In genomic region chr9:89021154-89021803, GRCh38 we compare ENCODE assay signal across 10 cellular contexts.
A peak's percentile ranks its signal among the peaks of the same experiment; 100 is the strongest.
DNase-seq lines count a peak whose midpoint lies in the region; ATAC-seq and TF ChIP-seq lines count a peak whose summit lies in the region.
"Had no signal": no experiment of that assay in that cellular context is flagged by ENCODE, and none has a peak within 500 bp of the region (broad histone marks: within the 10 kb centered on the region; RNA-seq: fewer than 3 reads in every experiment).

No MANE protein-coding gene starts in this region.

- H3K27ac Mint-ChIP-seq in stimulated activated naive B cell treated with anti-CD40 and anti-IgM and Interleukin-4, amounts not matched to agents 10 μg/mL and 1 μg/mL and 100 μg/mL, for 72 hours, result no peak overlapping the region

- H3K9me3 Mint-ChIP-seq in stimulated activated naive B cell treated with anti-CD40 and anti-IgM and Interleukin-4, amounts not matched to agents 10 μg/mL and 1 μg/mL and 100 μg/mL, for 72 hours, result peaks cover 0 to 1% of the 10 kb centered on the region in 2 donors
- H3K9me3 Mint-ChIP-seq: activated T-cell treated with anti-CD3 and anti-CD28 coated beads, Interleukin-2, amount 50 U/mL, for 4 hours had no signal

- ATAC-seq in SK-N-SH treated with all-trans-retinoic acid at 6 μM for 48 hours, result peak; percentile 86
- ATAC-seq in GM19463 (IDR thresholded peaks at IDR 0.05; ENCODE audit: unreplicated experiment), result no peak
- ATAC-seq in HG03354 (IDR thresholded peaks at IDR 0.05; ENCODE audit: poor library complexity, severe bottlenecking, unreplicated experiment), result no peak
- no peak for ATAC-seq in stimulated activated naive B cell treated with anti-CD40 and anti-IgM and Interleukin-4, amounts not matched to agents 10 μg/mL and 1 μg/mL and 100 μg/mL, for 72 hours (replicated peaks)
- ATAC-seq: activated T-cell treated with anti-CD3 and anti-CD28 coated beads, Interleukin-2, amount 50 U/mL, for 4 hours had no signal

- TF ChIP-seq CTCF in foreskin fibroblast (IDR thresholded peaks at IDR 0.05; ENCODE audit: low read depth, low read length), result no peak
- TF ChIP-seq CTCF in retinal pigment epithelial cell (conservative IDR thresholded peaks at IDR 0.05; ENCODE audit: low read depth, low read length), result no peak

- no peak overlapping the region for H3K4me3 ChIP-seq in foreskin fibroblast (ENCODE audit: low read depth in 1 of 2, low read length in 2 of 2)
- no peak overlapping the region for H3K4me3 ChIP-seq in retinal pigment epithelial cell (ENCODE audit: low read length)

- H3K4me3 Mint-ChIP-seq in stimulated activated naive B cell treated with anti-CD40 and anti-IgM and Interleukin-4, amounts not matched to agents 10 μg/mL and 1 μg/mL and 100 μg/mL, for 72 hours, result no peak overlapping the region
- H3K4me3 Mint-ChIP-seq: activated T-cell treated with anti-CD3 and anti-CD28 coated beads, Interleukin-2, amount 50 U/mL, for 4 hours had no signal

- DNase-seq in EL (peak; percentile 88), foreskin fibroblast (peak; percentile 82 to 91), retinal pigment epithelial cell (ENCODE audit: low read depth) (peak; percentile 43)
- no peak for DNase-seq in activated naive CD4-positive, alpha-beta T cell treated with Interleukin-2 at 50 U/mL for 16 hours
- no peak for DNase-seq in stimulated activated naive B cell treated with anti-CD40 and anti-IgM and Interleukin-4, amounts not matched to agents 10 μg/mL and 1 μg/mL and 100 μg/mL, for 72 hours
- DNase-seq: activated T-cell treated with anti-CD3 and anti-CD28 coated beads, Interleukin-2, amount 50 U/mL, for 4 hours; DMS79 treated with DMSO at 0.1 percent for 48 hours had no signal

- no peaks in the 10 kb centered on the region for H3K4me1 Mint-ChIP-seq in stimulated activated naive B cell treated with anti-CD40 and anti-IgM and Interleukin-4, amounts not matched to agents 10 μg/mL and 1 μg/mL and 100 μg/mL, for 72 hours

- H3K36me3 Mint-ChIP-seq in stimulated activated naive B cell treated with anti-CD40 and anti-IgM and Interleukin-4, amounts not matched to agents 10 μg/mL and 1 μg/mL and 100 μg/mL, for 72 hours, result peaks cover 0 to 4% of the 10 kb centered on the region in 2 donors

- H3K27me3 Mint-ChIP-seq in stimulated activated naive B cell treated with anti-CD40 and anti-IgM and Interleukin-4, amounts not matched to agents 10 μg/mL and 1 μg/mL and 100 μg/mL, for 72 hours, result peaks cover 4 to 36% of the 10 kb centered on the region in 2 donors

TF ChIP-seq in SK-N-SH treated with all-trans-retinoic acid at 6 μM for 48 hours, 23 proteins besides CTCF, POLR2A, EP300 and RAD21:
- no peak for TF ChIP-seq OSR1 (CRISPR knock-in tag; IDR thresholded peaks at IDR 0.05)
- TF ChIP-seq ZNF565 (CRISPR knock-in tag; conservative IDR thresholded peaks at IDR 0.05; ENCODE audit: low read depth), result no peak
- TF ChIP-seq ZFP3 (CRISPR knock-in tag; IDR thresholded peaks at IDR 0.05), result no peak
- TF ChIP-seq, protein P1, sequence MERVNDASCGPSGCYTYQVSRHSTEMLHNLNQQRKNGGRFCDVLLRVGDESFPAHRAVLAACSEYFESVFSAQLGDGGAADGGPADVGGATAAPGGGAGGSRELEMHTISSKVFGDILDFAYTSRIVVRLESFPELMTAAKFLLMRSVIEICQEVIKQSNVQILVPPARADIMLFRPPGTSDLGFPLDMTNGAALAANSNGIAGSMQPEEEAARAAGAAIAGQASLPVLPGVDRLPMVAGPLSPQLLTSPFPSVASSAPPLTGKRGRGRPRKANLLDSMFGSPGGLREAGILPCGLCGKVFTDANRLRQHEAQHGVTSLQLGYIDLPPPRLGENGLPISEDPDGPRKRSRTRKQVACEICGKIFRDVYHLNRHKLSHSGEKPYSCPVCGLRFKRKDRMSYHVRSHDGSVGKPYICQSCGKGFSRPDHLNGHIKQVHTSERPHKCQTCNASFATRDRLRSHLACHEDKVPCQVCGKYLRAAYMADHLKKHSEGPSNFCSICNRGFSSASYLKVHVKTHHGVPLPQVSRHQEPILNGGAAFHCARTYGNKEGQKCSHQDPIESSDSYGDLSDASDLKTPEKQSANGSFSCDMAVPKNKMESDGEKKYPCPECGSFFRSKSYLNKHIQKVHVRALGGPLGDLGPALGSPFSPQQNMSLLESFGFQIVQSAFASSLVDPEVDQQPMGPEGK (CRISPR knock-in tag; IDR thresholded peaks at IDR 0.05; ENCODE audit: borderline replicate concordance), result no peak
- no peak for TF ChIP-seq TCF4 (CRISPR knock-in tag; IDR thresholded peaks at IDR 0.05; ENCODE audit: borderline replicate concordance)
- TF ChIP-seq CSDC2 (CRISPR knock-in tag; IDR thresholded peaks at IDR 0.05), result no peak
- TF ChIP-seq ESRRG (CRISPR knock-in tag; IDR thresholded peaks at IDR 0.05), result no peak
- TF ChIP-seq, protein P2, sequence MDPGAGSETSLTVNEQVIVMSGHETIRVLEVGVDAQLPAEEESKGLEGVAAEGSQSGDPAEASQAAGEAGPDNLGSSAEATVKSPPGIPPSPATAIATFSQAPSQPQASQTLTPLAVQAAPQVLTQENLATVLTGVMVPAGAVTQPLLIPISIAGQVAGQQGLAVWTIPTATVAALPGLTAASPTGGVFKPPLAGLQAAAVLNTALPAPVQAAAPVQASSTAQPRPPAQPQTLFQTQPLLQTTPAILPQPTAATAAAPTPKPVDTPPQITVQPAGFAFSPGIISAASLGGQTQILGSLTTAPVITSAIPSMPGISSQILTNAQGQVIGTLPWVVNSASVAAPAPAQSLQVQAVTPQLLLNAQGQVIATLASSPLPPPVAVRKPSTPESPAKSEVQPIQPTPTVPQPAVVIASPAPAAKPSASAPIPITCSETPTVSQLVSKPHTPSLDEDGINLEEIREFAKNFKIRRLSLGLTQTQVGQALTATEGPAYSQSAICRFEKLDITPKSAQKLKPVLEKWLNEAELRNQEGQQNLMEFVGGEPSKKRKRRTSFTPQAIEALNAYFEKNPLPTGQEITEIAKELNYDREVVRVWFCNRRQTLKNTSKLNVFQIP (CRISPR knock-in tag; IDR thresholded peaks at IDR 0.05; ENCODE audit: borderline replicate concordance, low read depth), result no peak
- TF ChIP-seq BACH2 (CRISPR knock-in tag; IDR thresholded peaks at IDR 0.05; ENCODE audit: borderline replicate concordance), result no peak
- no peak for TF ChIP-seq ZNF8 (CRISPR knock-in tag; IDR thresholded peaks at IDR 0.05)
- TF ChIP-seq PPARA (CRISPR knock-in tag; IDR thresholded peaks at IDR 0.05; ENCODE audit: borderline replicate concordance), result no peak
- no peak for TF ChIP-seq CSRNP3 (CRISPR knock-in tag; IDR thresholded peaks at IDR 0.05)
- TF ChIP-seq TOX (CRISPR knock-in tag; IDR thresholded peaks at IDR 0.05; ENCODE audit: borderline replicate concordance), result no peak
- no peak for TF ChIP-seq ISL1 (CRISPR knock-in tag; IDR thresholded peaks at IDR 0.05)
- TF ChIP-seq GLIS3 (CRISPR knock-in tag; IDR thresholded peaks at IDR 0.05), result no peak
- TF ChIP-seq, protein P3, sequence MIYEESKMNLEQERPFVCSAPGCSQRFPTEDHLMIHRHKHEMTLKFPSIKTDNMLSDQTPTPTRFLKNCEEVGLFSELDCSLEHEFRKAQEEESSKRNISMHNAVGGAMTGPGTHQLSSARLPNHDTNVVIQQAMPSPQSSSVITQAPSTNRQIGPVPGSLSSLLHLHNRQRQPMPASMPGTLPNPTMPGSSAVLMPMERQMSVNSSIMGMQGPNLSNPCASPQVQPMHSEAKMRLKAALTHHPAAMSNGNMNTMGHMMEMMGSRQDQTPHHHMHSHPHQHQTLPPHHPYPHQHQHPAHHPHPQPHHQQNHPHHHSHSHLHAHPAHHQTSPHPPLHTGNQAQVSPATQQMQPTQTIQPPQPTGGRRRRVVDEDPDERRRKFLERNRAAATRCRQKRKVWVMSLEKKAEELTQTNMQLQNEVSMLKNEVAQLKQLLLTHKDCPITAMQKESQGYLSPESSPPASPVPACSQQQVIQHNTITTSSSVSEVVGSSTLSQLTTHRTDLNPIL (CRISPR knock-in tag; IDR thresholded peaks at IDR 0.05; ENCODE audit: low read depth), result no peak
- TF ChIP-seq ZNF70 (CRISPR knock-in tag; IDR thresholded peaks at IDR 0.05), result no peak
- no peak for TF ChIP-seq ARNTL (CRISPR knock-in tag; IDR thresholded peaks at IDR 0.05; ENCODE audit: borderline replicate concordance, low read depth)
- TF ChIP-seq ZC3H10 (CRISPR knock-in tag; IDR thresholded peaks at IDR 0.05), result no peak

Comparison
In these comparisons a context has a peak if more than half of its experiments do, and no peak if none do; other contexts are left out.
1. DNase-seq: peak in EL (single experiment), foreskin fibroblast (2 of 2) and retinal pigment epithelial cell (single experiment); none in activated naive CD4-positive, alpha-beta T cell treated with Interleukin-2 at 50 U/mL for 16 hours (single experiment) and stimulated activated naive B cell treated with anti-CD40 and anti-IgM and Interleukin-4, amounts not matched to agents 10 μg/mL and 1 μg/mL and 100 μg/mL, for 72 hours (single experiment).